ENCODE assay signal across 1 cellular context in genomic region chr3:98733055-98733777, GRCh38.
TF ChIP-seq lines count a peak whose summit lies in the region.

No MANE protein-coding gene starts in this region.

TF ChIP-seq in HepG2, 621 proteins besides CTCF, POLR2A, EP300 and RAD21 (continued from another document and continues in another):
- TF ChIP-seq, protein P1, sequence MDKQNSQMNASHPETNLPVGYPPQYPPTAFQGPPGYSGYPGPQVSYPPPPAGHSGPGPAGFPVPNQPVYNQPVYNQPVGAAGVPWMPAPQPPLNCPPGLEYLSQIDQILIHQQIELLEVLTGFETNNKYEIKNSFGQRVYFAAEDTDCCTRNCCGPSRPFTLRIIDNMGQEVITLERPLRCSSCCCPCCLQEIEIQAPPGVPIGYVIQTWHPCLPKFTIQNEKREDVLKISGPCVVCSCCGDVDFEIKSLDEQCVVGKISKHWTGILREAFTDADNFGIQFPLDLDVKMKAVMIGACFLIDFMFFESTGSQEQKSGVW (CRISPR knock-in tag; IDR thresholded peaks at IDR 0.05; ENCODE audit: borderline replicate concordance): no peak
- TF ChIP-seq KMT2B (CRISPR knock-in tag; IDR thresholded peaks at IDR 0.05): 0 out of 2 replicates have a peak, but pooled peaks have one; percentile 19
- TF ChIP-seq PPARG (CRISPR knock-in tag; conservative IDR thresholded peaks at IDR 0.05): no peak
- no peak for TF ChIP-seq JARID2 (CRISPR knock-in tag; IDR thresholded peaks at IDR 0.05; ENCODE audit: insufficient replicate concordance)
- peak; percentile 7 for TF ChIP-seq YY1 (IDR thresholded peaks at IDR 0.05; ENCODE audit: insufficient read depth, insufficient replicate concordance, low read depth, low read length)
- peak; percentile 66 for TF ChIP-seq AGO2 (optimal IDR thresholded peaks at IDR 0.05; ENCODE audit: low read depth, low read length)
- TF ChIP-seq ZNF234 (CRISPR knock-in tag; conservative IDR thresholded peaks at IDR 0.05): no peak; the same call in 1 of the 2 replicates
- no peak for TF ChIP-seq PAF1 (CRISPR knock-in tag; IDR thresholded peaks at IDR 0.05)
- TF ChIP-seq XRCC5 (optimal IDR thresholded peaks at IDR 0.05; ENCODE audit: low read length): no peak
- TF ChIP-seq ZC3H4 (CRISPR knock-in tag; IDR thresholded peaks at IDR 0.05; ENCODE audit: borderline replicate concordance): 0 out of 2 replicates have a peak, but pooled peaks have one; percentile 19
- no peak for TF ChIP-seq ATF4 (CRISPR knock-in tag; IDR thresholded peaks at IDR 0.05)
- no peak for TF ChIP-seq HMG20A (CRISPR knock-in tag; IDR thresholded peaks at IDR 0.05; ENCODE audit: borderline replicate concordance)
- TF ChIP-seq, protein P2, sequence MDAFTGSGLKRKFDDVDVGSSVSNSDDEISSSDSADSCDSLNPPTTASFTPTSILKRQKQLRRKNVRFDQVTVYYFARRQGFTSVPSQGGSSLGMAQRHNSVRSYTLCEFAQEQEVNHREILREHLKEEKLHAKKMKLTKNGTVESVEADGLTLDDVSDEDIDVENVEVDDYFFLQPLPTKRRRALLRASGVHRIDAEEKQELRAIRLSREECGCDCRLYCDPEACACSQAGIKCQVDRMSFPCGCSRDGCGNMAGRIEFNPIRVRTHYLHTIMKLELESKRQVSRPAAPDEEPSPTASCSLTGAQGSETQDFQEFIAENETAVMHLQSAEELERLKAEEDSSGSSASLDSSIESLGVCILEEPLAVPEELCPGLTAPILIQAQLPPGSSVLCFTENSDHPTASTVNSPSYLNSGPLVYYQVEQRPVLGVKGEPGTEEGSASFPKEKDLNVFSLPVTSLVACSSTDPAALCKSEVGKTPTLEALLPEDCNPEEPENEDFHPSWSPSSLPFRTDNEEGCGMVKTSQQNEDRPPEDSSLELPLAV (CRISPR knock-in tag; conservative IDR thresholded peaks at IDR 0.05; ENCODE audit: low read depth): no peak
- TF ChIP-seq ZNF256 (CRISPR knock-in tag; conservative IDR thresholded peaks at IDR 0.05): no peak
- TF ChIP-seq ZBTB20 (CRISPR knock-in tag; IDR thresholded peaks at IDR 0.05; ENCODE audit: borderline replicate concordance, low read depth): no peak
- no peak for TF ChIP-seq PAX8 (CRISPR knock-in tag; IDR thresholded peaks at IDR 0.05; ENCODE audit: borderline replicate concordance)
- no peak for TF ChIP-seq SRSF1 (optimal IDR thresholded peaks at IDR 0.05; ENCODE audit: low read depth, low read length)
- TF ChIP-seq STAT6 (CRISPR knock-in tag; IDR thresholded peaks at IDR 0.05; ENCODE audit: borderline replicate concordance): no peak
- TF ChIP-seq ZFP36 (IDR thresholded peaks at IDR 0.05; ENCODE audit: borderline replicate concordance, low read depth, low read length, partially characterized antibody): no peak
- no peak for TF ChIP-seq PREB (CRISPR knock-in tag; IDR thresholded peaks at IDR 0.05)
- no peak for TF ChIP-seq ZNF207 (IDR thresholded peaks at IDR 0.05; ENCODE audit: borderline replicate concordance)
- no peak for TF ChIP-seq FOXA1 (IDR thresholded peaks at IDR 0.05)
- no peak for TF ChIP-seq FOXA1 (CRISPR knock-in tag; IDR thresholded peaks at IDR 0.05)
- TF ChIP-seq TSC22D2 (CRISPR knock-in tag; IDR thresholded peaks at IDR 0.05; ENCODE audit: borderline replicate concordance): no peak
- no peak for TF ChIP-seq ZNF775 (CRISPR knock-in tag; IDR thresholded peaks at IDR 0.05; ENCODE audit: borderline replicate concordance)
- TF ChIP-seq BRCA1 (CRISPR knock-in tag; IDR thresholded peaks at IDR 0.05): no peak
- TF ChIP-seq ZNF441 (CRISPR knock-in tag; IDR thresholded peaks at IDR 0.05; ENCODE audit: borderline replicate concordance): no peak
- no peak for TF ChIP-seq HINFP (CRISPR knock-in tag; IDR thresholded peaks at IDR 0.05; ENCODE audit: low read depth)
- peak; percentile 43 for TF ChIP-seq ZFX (CRISPR knock-in tag; IDR thresholded peaks at IDR 0.05; ENCODE audit: low read depth)
- no peak for TF ChIP-seq PCBP2 (optimal IDR thresholded peaks at IDR 0.05; ENCODE audit: low read depth, low read length, poor library complexity, severe bottlenecking)
- TF ChIP-seq, protein P3, sequence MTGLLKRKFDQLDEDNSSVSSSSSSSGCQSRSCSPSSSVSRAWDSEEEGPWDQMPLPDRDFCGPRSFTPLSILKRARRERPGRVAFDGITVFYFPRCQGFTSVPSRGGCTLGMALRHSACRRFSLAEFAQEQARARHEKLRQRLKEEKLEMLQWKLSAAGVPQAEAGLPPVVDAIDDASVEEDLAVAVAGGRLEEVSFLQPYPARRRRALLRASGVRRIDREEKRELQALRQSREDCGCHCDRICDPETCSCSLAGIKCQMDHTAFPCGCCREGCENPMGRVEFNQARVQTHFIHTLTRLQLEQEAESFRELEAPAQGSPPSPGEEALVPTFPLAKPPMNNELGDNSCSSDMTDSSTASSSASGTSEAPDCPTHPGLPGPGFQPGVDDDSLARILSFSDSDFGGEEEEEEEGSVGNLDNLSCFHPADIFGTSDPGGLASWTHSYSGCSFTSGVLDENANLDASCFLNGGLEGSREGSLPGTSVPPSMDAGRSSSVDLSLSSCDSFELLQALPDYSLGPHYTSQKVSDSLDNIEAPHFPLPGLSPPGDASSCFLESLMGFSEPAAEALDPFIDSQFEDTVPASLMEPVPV (CRISPR knock-in tag; IDR thresholded peaks at IDR 0.05): no peak
- no peak; a peak in 1 of 4 replicates for TF ChIP-seq KLF16 (CRISPR knock-in tag; IDR thresholded peaks at IDR 0.05)
- TF ChIP-seq CBX2 (IDR thresholded peaks at IDR 0.05; ENCODE audit: low read depth, low read length): no peak
- TF ChIP-seq CBX2 (CRISPR knock-in tag; IDR thresholded peaks at IDR 0.05; ENCODE audit: low read depth): no peak
- TF ChIP-seq ZNF850 (CRISPR knock-in tag; conservative IDR thresholded peaks at IDR 0.05): 0 out of 2 replicates have a peak, but pooled peaks have one; percentile 6
- TF ChIP-seq, protein P4, sequence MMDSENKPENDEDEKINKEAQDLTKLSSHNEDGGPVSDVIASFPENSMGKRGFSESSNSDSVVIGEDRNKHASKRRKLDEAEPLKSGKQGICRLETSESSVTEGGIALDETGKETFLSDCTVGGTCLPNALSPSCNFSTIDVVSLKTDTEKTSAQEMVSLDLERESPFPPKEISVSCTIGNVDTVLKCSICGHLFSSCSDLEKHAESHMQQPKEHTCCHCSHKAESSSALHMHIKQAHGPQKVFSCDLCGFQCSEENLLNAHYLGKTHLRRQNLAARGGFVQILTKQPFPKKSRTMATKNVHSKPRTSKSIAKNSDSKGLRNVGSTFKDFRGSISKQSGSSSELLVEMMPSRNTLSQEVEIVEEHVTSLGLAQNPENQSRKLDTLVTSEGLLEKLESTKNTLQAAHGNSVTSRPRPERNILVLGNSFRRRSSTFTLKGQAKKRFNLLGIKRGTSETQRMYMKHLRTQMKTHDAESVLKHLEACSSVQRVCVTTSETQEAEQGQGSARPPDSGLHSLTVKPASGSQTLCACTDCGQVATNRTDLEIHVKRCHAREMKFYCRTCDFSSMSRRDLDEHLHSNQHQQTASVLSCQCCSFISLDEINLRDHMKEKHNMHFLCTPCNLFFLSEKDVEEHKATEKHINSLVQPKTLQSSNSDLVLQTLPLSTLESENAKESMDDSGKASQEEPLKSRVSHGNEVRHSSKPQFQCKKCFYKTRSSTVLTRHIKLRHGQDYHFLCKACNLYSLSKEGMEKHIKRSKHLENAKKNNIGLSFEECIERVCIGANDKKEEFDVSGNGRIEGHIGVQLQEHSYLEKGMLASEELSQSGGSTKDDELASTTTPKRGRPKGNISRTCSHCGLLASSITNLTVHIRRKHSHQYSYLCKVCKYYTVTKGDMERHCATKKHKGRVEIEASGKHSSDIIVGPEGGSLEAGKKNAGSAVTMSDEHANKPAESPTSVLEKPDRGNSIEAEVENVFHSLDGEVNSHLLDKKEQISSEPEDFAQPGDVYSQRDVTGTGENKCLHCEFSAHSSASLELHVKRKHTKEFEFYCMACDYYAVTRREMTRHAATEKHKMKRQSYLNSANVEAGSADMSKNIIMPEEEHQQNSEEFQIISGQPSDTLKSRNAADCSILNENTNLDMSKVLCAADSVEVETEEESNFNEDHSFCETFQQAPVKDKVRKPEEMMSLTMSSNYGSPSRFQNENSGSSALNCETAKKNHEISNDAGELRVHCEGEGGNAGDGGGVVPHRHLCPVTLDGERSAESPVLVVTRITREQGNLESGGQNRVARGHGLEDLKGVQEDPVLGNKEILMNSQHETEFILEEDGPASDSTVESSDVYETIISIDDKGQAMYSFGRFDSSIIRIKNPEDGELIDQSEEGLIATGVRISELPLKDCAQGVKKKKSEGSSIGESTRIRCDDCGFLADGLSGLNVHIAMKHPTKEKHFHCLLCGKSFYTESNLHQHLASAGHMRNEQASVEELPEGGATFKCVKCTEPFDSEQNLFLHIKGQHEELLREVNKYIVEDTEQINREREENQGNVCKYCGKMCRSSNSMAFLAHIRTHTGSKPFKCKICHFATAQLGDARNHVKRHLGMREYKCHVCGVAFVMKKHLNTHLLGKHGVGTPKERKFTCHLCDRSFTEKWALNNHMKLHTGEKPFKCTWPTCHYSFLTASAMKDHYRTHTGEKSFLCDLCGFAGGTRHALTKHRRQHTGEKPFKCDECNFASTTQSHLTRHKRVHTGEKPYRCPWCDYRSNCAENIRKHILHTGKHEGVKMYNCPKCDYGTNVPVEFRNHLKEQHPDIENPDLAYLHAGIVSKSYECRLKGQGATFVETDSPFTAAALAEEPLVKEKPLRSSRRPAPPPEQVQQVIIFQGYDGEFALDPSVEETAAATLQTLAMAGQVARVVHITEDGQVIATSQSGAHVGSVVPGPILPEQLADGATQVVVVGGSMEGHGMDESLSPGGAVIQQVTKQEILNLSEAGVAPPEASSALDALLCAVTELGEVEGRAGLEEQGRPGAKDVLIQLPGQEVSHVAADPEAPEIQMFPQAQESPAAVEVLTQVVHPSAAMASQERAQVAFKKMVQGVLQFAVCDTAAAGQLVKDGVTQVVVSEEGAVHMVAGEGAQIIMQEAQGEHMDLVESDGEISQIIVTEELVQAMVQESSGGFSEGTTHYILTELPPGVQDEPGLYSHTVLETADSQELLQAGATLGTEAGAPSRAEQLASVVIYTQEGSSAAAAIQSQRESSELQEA (CRISPR knock-in tag; IDR thresholded peaks at IDR 0.05; ENCODE audit: not compliant biosample characterization): no peak
- no peak for TF ChIP-seq ZNF570 (CRISPR knock-in tag; IDR thresholded peaks at IDR 0.05; ENCODE audit: borderline replicate concordance)
- no peak for TF ChIP-seq MTA1 (CRISPR knock-in tag; IDR thresholded peaks at IDR 0.05; ENCODE audit: borderline replicate concordance)
- TF ChIP-seq ZKSCAN1 (IDR thresholded peaks at IDR 0.05; ENCODE audit: low read length): no peak
- no peak for TF ChIP-seq NCOR1 (IDR thresholded peaks at IDR 0.05; ENCODE audit: borderline replicate concordance, low read length)
